ENCODE assay signal across 15 cellular contexts in the genomic region with DNA sequence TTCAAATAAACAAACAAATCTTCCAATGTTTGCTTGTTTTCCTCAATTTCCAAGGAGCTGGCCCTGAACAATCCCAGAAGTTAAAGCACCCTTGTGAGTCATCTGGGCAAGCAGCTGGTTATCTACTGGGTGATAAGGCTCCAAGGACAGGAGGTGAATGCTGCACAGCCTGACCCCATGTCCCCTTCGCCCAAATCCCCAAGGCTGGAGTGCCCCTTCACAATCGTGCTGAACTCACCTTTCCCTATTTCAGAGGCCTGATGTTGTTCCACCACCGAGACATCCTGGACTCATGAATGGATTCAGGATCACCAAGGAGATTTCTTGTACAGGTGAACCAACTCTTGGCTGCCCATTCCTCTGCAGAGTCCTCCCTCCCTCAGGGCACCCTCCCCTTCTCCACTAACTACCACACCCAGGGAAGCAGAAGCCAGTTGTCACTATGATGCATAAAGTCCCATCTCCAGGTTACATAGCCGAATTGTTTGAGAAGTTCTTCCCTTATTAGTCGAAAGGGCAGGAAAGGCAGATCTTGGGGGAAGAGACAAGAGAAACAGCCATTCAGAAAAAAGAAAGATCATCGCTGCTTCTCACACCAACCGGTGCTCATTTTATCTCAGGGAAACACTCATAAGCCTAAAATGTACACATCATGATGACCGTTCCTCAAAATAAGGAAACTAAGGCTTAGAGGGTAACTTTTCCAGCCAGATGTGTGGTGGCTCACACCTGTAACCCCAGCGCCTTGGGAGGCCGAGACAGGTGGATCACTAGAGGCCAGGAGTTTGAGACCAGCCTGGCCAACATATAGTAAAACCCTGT.
"Had no signal": no experiment of that assay in that cellular context is flagged by ENCODE, and none has a peak within 500 bp of the region (broad histone marks: within the 10 kb centered on the region; RNA-seq: fewer than 3 reads in every experiment).

No MANE protein-coding gene starts in this region.

- ATAC-seq: activated CD4-positive, alpha-beta T cell treated with anti-CD3 and anti-CD28 coated beads for 36 hours; natural killer cell; stimulated activated naive B cell treated with anti-CD40 and anti-IgM and Interleukin-4, amounts not matched to agents 10 μg/mL and 1 μg/mL and 100 μg/mL, for 72 hours had no signal

- H3K36me3 Mint-ChIP-seq: immature natural killer cell; natural killer cell; stimulated activated naive B cell treated with anti-CD40 and anti-IgM and Interleukin-4, amounts not matched to agents 10 μg/mL and 1 μg/mL and 100 μg/mL, for 72 hours had no signal

- H3K9me3 ChIP-seq: lower lobe of right lung, spleen, upper lobe of right lung had no signal

- H3K27ac Mint-ChIP-seq: activated CD4-positive, alpha-beta memory T cell treated with anti-CD3 and anti-CD28 coated beads, Interleukin-2, amount 10 ng/mL, durations not matched to agents 7 days and 5 days; activated CD4-positive, alpha-beta T cell treated with anti-CD3 and anti-CD28 coated beads for 36 hours; immature natural killer cell; natural killer cell; stimulated activated naive B cell treated with anti-CD40 and anti-IgM and Interleukin-4, amounts not matched to agents 10 μg/mL and 1 μg/mL and 100 μg/mL, for 72 hours had no signal

- H3K27me3 ChIP-seq: cardiac muscle cell, spleen, upper lobe of right lung had no signal

- H3K4me3 ChIP-seq: cardiac muscle cell, lower lobe of right lung, spleen, upper lobe of right lung had no signal

- H3K36me3 ChIP-seq: cardiac muscle cell, lower lobe of right lung, spleen, upper lobe of right lung, WERI-Rb-1 had no signal

- H3K9me3 Mint-ChIP-seq: activated CD4-positive, alpha-beta memory T cell treated with anti-CD3 and anti-CD28 coated beads, Interleukin-2, amount 10 ng/mL, durations not matched to agents 7 days and 5 days; immature natural killer cell; natural killer cell; stimulated activated naive B cell treated with anti-CD40 and anti-IgM and Interleukin-4, amounts not matched to agents 10 μg/mL and 1 μg/mL and 100 μg/mL, for 72 hours had no signal

- H3K27ac ChIP-seq: cardiac muscle cell, lower lobe of right lung, spleen, upper lobe of right lung, WERI-Rb-1 had no signal

- H3K4me1 Mint-ChIP-seq: activated CD4-positive, alpha-beta memory T cell treated with anti-CD3 and anti-CD28 coated beads, Interleukin-2, amount 10 ng/mL, durations not matched to agents 7 days and 5 days; activated CD4-positive, alpha-beta T cell treated with anti-CD3 and anti-CD28 coated beads for 36 hours; immature natural killer cell; natural killer cell; stimulated activated naive B cell treated with anti-CD40 and anti-IgM and Interleukin-4, amounts not matched to agents 10 μg/mL and 1 μg/mL and 100 μg/mL, for 72 hours had no signal

- DNase-seq: activated CD4-positive, alpha-beta memory T cell treated with anti-CD3 and anti-CD28 coated beads, Interleukin-2, amount 10 ng/mL, durations not matched to agents 7 days and 5 days; activated CD4-positive, alpha-beta T cell treated with anti-CD3 and anti-CD28 coated beads for 36 hours; activated T-cell treated with anti-CD3 and anti-CD28 coated beads, Interleukin-2, amount 50 U/mL, for 48 hours; immature natural killer cell; lower lobe of right lung; natural killer cell; right cardiac atrium; spleen; stimulated activated CD4-positive, alpha-beta T cell treated with anti-CD3 and anti-CD28 coated beads, Interleukin-1b, Interleukin-23, amount 100 ng/mL, for 48 hours; stimulated activated naive B cell treated with anti-CD40 and anti-IgM and Interleukin-4, amounts not matched to agents 10 μg/mL and 1 μg/mL and 100 μg/mL, for 72 hours; substantia nigra; WERI-Rb-1 had no signal

- H3K4me3 Mint-ChIP-seq: activated CD4-positive, alpha-beta memory T cell treated with anti-CD3 and anti-CD28 coated beads, Interleukin-2, amount 10 ng/mL, durations not matched to agents 7 days and 5 days; activated CD4-positive, alpha-beta T cell treated with anti-CD3 and anti-CD28 coated beads for 36 hours; immature natural killer cell; natural killer cell; stimulated activated naive B cell treated with anti-CD40 and anti-IgM and Interleukin-4, amounts not matched to agents 10 μg/mL and 1 μg/mL and 100 μg/mL, for 72 hours had no signal

- H3K27me3 Mint-ChIP-seq: activated CD4-positive, alpha-beta T cell treated with anti-CD3 and anti-CD28 coated beads for 36 hours; progenitor cell of endocrine pancreas; stimulated activated naive B cell treated with anti-CD40 and anti-IgM and Interleukin-4, amounts not matched to agents 10 μg/mL and 1 μg/mL and 100 μg/mL, for 72 hours had no signal

- H3K4me1 ChIP-seq: lower lobe of right lung, spleen, upper lobe of right lung had no signal
